ENCODE assay signal across 8 cellular contexts in genomic region chr3:8768364-8769087, GRCh38. TPM values are rescaled to one million over a fixed set of nuclear protein-coding genes. Genes with fewer than 3 reads are reported as not detected.
DNase-seq lines count a peak whose midpoint lies in the region; ATAC-seq, FAIRE-seq and TF ChIP-seq lines count a peak whose summit lies in the region.

No MANE protein-coding gene starts in this region.

- TF ChIP-seq CTCF in Caco-2 (IDR thresholded peaks at IDR 0.05; ENCODE audit: insufficient read depth in 1 of 2, low read depth in 1 of 2, low read length in 1 of 2, severe bottlenecking in 1 of 2, unreplicated experiment in 1 of 2) (no peak), brain microvascular endothelial cell (IDR thresholded peaks at IDR 0.05; ENCODE audit: low read depth, low read length, missing control alignments) (no peak), neural crest cell (conservative IDR thresholded peaks at IDR 0.05) (no peak)

- POLR2A ChIA-PET in Caco-2 (lab: Charles Lee) = no interaction called here

- no peak overlapping the region for H3K27ac ChIP-seq in brain microvascular endothelial cell

- no peaks in the 10 kb centered on the region for H3K9me3 ChIP-seq in Caco-2

- H3K4me3 Mint-ChIP-seq in Caco-2 (ENCODE audit: unreplicated experiment) (peak overlapping the region; percentile 71), neural crest cell (peak overlapping the region; percentile 74)

- CTCF ChIA-PET in Caco-2 (lab: Charles Lee) = interaction anchor here (0.6 to 1.5 kb wide), 6 partner anchors 9 to 245 kb away, joined by 3 to 14 read pairs (median 4); no protein-coding TSS in a partner anchor

- ATAC-seq in HG03139 (IDR thresholded peaks at IDR 0.05; ENCODE audit: unreplicated experiment) = peak; percentile 6
- ATAC-seq in sciatic nerve = no peak

- H3K27me3 ChIP-seq in Caco-2 (replicated peaks; ENCODE audit: control insufficient read depth, insufficient read depth, low read length) (no peaks in the 10 kb centered on the region; the same call in 1 of the 2 replicates), brain microvascular endothelial cell (replicated peaks) (no peaks in the 10 kb centered on the region)

- H3K4me3 ChIP-seq in Caco-2 (ENCODE audit: low read depth, low read length) (peak overlapping the region; percentile 36), brain microvascular endothelial cell (ENCODE audit: low read depth, low read length) (peak overlapping the region; percentile 60)

- H3K27me3 Mint-ChIP-seq in Caco-2 (ENCODE audit: insufficient read depth, unreplicated experiment) = peaks cover 8% of the 10 kb centered on the region
- H3K27me3 Mint-ChIP-seq in neural crest cell (ENCODE audit: low read depth) = peaks cover 37% of the 10 kb centered on the region

- no TSS peak for BruUV-seq in Caco-2 (replicated peaks; lab: Mats Ljungman, UMichigan)

- DNase-seq in Caco-2 (no peak), brain microvascular endothelial cell (no peak), neural crest cell (ENCODE audit: low read depth, low spot score) (no peak), GF-D8 (lab: John Stamatoyannopoulos, UW) (no peak), RCC 7860 (ENCODE audit: low spot score) (no peak), sciatic nerve (ENCODE audit: low spot score) (no peak)

- FAIRE-seq in RCC 7860 (lab: Jason Lieb, UNC) = no peak

- H3K27ac Mint-ChIP-seq in Caco-2 (ENCODE audit: unreplicated experiment) (no peak overlapping the region), neural crest cell (ENCODE audit: unreplicated experiment) (no peak overlapping the region)

- H3K4me1 Mint-ChIP-seq in Caco-2 (ENCODE audit: low read depth, unreplicated experiment) (peaks cover 6% of the 10 kb centered on the region), neural crest cell (peaks cover 32% of the 10 kb centered on the region)

- H3K36me3 Mint-ChIP-seq in Caco-2 (ENCODE audit: insufficient read depth, unreplicated experiment) (peaks cover 6% of the 10 kb centered on the region), neural crest cell (ENCODE audit: low read depth) (peaks cover 2% of the 10 kb centered on the region)

- H3K4me1 ChIP-seq in Caco-2 = peaks cover 9% of the 10 kb centered on the region; the same call in 1 of the 2 replicates

- intact Hi-C loops in Caco-2 (cut with micrococcal nuclease; ENCODE audit: unreplicated experiment) (loop anchor here (2.0 to 10.0 kb wide), 6 partner anchors 72 to 324 kb away; no protein-coding TSS in a partner anchor), sciatic nerve (cut with DNase I) (no loop called here)

- H3K36me3 ChIP-seq in Caco-2 (ENCODE audit: control insufficient read depth, insufficient read depth, low read length) = no peaks in the 10 kb centered on the region
- no peaks in the 10 kb centered on the region for H3K36me3 ChIP-seq in brain microvascular endothelial cell (replicated peaks)

- in situ Hi-C loops in brain microvascular endothelial cell (cut with HindIII; ENCODE audit: low pct_ligation_motif_present, low sequenced_read_pairs) = no loop called here

- peak; percentile 36 for TF ChIP-seq POLR2A in GM19193 (IDR thresholded peaks at IDR 0.05; ENCODE audit: extremely low read depth, insufficient read depth, insufficient read length)

- H3K9me3 Mint-ChIP-seq in Caco-2 (ENCODE audit: unreplicated experiment) (no peaks in the 10 kb centered on the region), neural crest cell (no peaks in the 10 kb centered on the region)

RNA-seq across cellular contexts. Expression of gene OXTR, which starts 0.9 kb away (rescaled TPM):
- 3.9 and 4.6 TPM in 2 replicates for total RNA-seq in Caco-2 (2022)
- 5.3 and 7.9 TPM in 2 replicates for total RNA-seq in neural crest cell
- 1.3 TPM for total RNA-seq in sciatic nerve

RNA-seq across cellular contexts. Expression of gene CAV3, which starts 34.9 kb away (rescaled TPM):
- total RNA-seq in Caco-2 (2022) (not detected in 2 replicates), neural crest cell (not detected in 2 replicates), sciatic nerve (not detected)
